8 cellular contexts compared by ENCODE assay signal in the genomic region with DNA sequence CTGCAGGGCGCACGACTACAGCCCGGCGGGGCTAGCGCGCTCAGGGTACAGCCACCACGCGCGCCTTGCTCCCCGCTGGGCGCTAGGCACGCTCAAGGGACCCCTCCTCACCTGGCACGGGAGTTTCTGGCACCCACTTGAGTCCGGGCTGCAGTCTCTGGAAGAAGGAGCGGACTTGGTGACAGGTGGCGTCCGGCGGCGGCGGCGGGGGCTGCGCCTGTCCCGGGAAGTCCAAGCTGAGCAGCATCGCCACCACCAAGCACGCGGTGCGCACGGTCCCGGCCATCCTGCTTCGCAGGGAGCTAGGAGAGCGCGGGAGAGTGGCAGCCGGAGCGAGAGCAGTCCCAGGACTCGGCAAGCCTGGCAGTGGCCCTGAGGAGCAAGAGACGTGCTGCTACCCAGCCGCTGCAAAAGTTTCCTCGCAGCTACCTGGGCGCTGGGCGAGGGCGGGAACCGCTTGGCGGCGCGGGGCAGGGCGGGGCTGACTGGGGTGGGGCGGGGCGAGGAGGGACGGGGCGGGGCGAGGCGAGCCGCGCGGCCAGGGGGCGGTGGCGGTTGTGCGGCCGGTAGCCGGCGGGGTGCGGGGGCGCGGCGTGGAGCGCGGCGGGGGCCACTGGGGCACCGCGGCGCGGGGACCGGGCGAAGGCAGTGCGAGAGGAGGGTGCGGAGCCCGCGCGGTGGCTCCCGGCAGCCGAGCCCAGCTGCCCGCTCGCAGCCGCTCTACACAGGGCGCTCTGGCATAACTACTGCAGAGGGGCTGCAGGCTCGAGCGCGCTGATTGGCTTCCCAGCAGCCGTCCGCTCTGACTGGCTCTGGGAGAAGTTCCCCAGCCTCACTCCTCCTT. TPM values are rescaled to one million over a fixed set of nuclear protein-coding genes. Genes with fewer than 3 reads are reported as not detected.
DNase-seq lines count a peak whose midpoint lies in the region; ATAC-seq and TF ChIP-seq lines count a peak whose summit lies in the region.

Gene GPC3, minus strand, starts transcription at position 431 of the 844 bp plus-strand sequence.

- peak within 1 kb of the TSS; percentile 80 for H3K4me3 Mint-ChIP-seq in GM23338
- peak within 1 kb of the TSS; percentile 75 to 77 for H3K4me3 Mint-ChIP-seq in activated T-cell treated with anti-CD3 and anti-CD28 coated beads, Interleukin-2, amount 50 U/mL, for 72 hours

- no peaks in the 10 kb centered on the region for H3K9me2 ChIP-seq in GM23338 (ENCODE audit: insufficient read depth)

- ATAC-seq in GM23338 (peak; percentile 85), upper lobe of right lung (peak; percentile 90)
- peak; percentile 89 to 91 for ATAC-seq in activated T-cell treated with anti-CD3 and anti-CD28 coated beads, Interleukin-2, amount 50 U/mL, for 72 hours (replicated peaks in 1 of 2)

- H4K20me1 ChIP-seq in GM23338 (replicated peaks; ENCODE audit: insufficient read depth) = no peaks in the 10 kb centered on the region

- no peak within 1 kb of the TSS for H3K27ac Mint-ChIP-seq in GM23338
- H3K27ac Mint-ChIP-seq in activated T-cell treated with anti-CD3 and anti-CD28 coated beads, Interleukin-2, amount 50 U/mL, for 72 hours = no peak within 1 kb of the TSS

- no peak within 1 kb of the TSS for H3K27ac ChIP-seq in GM23338 (ENCODE audit: low read depth)
- H3K27ac ChIP-seq in neuronal stem cell (replicated peaks; ENCODE audit: low read length) = peak within 1 kb of the TSS; percentile 77
- no peak within 1 kb of the TSS for H3K27ac ChIP-seq in upper lobe of right lung

- peaks cover 12% of the 10 kb centered on the region for H3K27me3 ChIP-seq in GM23338 (ENCODE audit: insufficient read depth)
- H3K27me3 ChIP-seq in neuronal stem cell (ENCODE audit: control insufficient read depth in 3 of 3, insufficient read depth in 3 of 3, low read depth in 1 of 3, low read length in 3 of 3) = peaks cover 0 to 35% (median 0%) of the 10 kb centered on the region in 3 experiments
- no peaks in the 10 kb centered on the region for H3K27me3 ChIP-seq in upper lobe of right lung

- H4K8ac ChIP-seq in neuronal stem cell (ENCODE audit: low read depth, low read length) = no peak within 1 kb of the TSS

- DNase-seq in ACHN = peak; percentile 17
- peak; percentile 77 for DNase-seq in GM23338 (ENCODE audit: low spot score)
- DNase-seq in NCI-H526 treated with DMSO at 0.1 percent for 48 hours (lab: John Stamatoyannopoulos, UW) = peak; percentile 2
- peak; percentile 35 to 44 for DNase-seq in activated T-cell treated with anti-CD3 and anti-CD28 coated beads, Interleukin-2, amount 50 U/mL, for 72 hours
- peak; percentile 13 for DNase-seq in fibroblast of villous mesenchyme (ENCODE audit: low read depth)
- DNase-seq in neuronal stem cell (ENCODE audit: low spot score) = no peak
- peak; percentile 63 for DNase-seq in upper lobe of right lung
- DNase-seq in inferior parietal cortex (ENCODE audit: extremely low spot score) = no peak

- H3K4ac ChIP-seq in neuronal stem cell (ENCODE audit: low read length) = no peak within 1 kb of the TSS

- intact Hi-C loops in upper lobe of right lung (cut with DNase I) = no loop called here

- in situ Hi-C loops in ACHN (cut with HindIII; ENCODE audit: low pct_ligation_motif_present, low pct_unique_long_range_greater_than_20kb, low sequenced_read_pairs) = no loop called here

- H3K14ac ChIP-seq in neuronal stem cell (ENCODE audit: low read length) = peak within 1 kb of the TSS; percentile 38

- peaks cover 5% of the 10 kb centered on the region for H3K79me2 ChIP-seq in GM23338 (replicated peaks; ENCODE audit: insufficient read depth)

- H2BK12ac ChIP-seq in neuronal stem cell (ENCODE audit: low read length) = peak within 1 kb of the TSS; percentile 90

- peak within 1 kb of the TSS; percentile 92 for H3K18ac ChIP-seq in neuronal stem cell (ENCODE audit: low read length)

- H3K4me3 ChIP-seq in GM23338 (peak within 1 kb of the TSS; percentile 64), fibroblast of villous mesenchyme (ENCODE audit: low read depth, low read length) (peak within 1 kb of the TSS; percentile 27), neuronal stem cell (ENCODE audit: low read length in 2 of 2) (peak within 1 kb of the TSS; percentile 47 to 99), upper lobe of right lung (peak within 1 kb of the TSS; percentile 34)

- peak within 1 kb of the TSS; percentile 94 for H3K9ac ChIP-seq in neuronal stem cell (ENCODE audit: low read depth, low read length, poor library complexity)

- peak within 1 kb of the TSS; percentile 81 for H2BK120ac ChIP-seq in neuronal stem cell (ENCODE audit: low read depth, low read length)

- TF ChIP-seq CTCF in GM23338 (conservative IDR thresholded peaks at IDR 0.05; ENCODE audit: low read depth in 2 of 2) = no peak
- no peak for TF ChIP-seq CTCF in fibroblast of villous mesenchyme (IDR thresholded peaks at IDR 0.05; ENCODE audit: insufficient read depth, low read depth, low read length)
- no peak for TF ChIP-seq CTCF in upper lobe of right lung (IDR thresholded peaks at IDR 0.05)

- no peaks in the 10 kb centered on the region for H3F3A ChIP-seq in GM23338 (replicated peaks; ENCODE audit: low read depth)

- H3K23ac ChIP-seq in neuronal stem cell (ENCODE audit: low read depth, low read length, poor library complexity) = peak within 1 kb of the TSS; percentile 43

- H3K9me3 Mint-ChIP-seq in GM23338 = no peaks in the 10 kb centered on the region
- H3K9me3 Mint-ChIP-seq in activated T-cell treated with anti-CD3 and anti-CD28 coated beads, Interleukin-2, amount 50 U/mL, for 72 hours = no peaks in the 10 kb centered on the region

- H2AFZ ChIP-seq in GM23338 = peak within 1 kb of the TSS; percentile 94
- peak within 1 kb of the TSS; percentile 76 for H2AFZ ChIP-seq in neuronal stem cell (ENCODE audit: low read length)

- peak within 1 kb of the TSS; percentile 88 for H3K4me2 ChIP-seq in GM23338
- peak within 1 kb of the TSS; percentile 71 for H3K4me2 ChIP-seq in neuronal stem cell (ENCODE audit: insufficient read depth, low read length, poor library complexity, severe bottlenecking)

- peaks cover 52% of the 10 kb centered on the region for H3K4me1 Mint-ChIP-seq in GM23338
- peaks cover 4% of the 10 kb centered on the region for H3K4me1 Mint-ChIP-seq in activated T-cell treated with anti-CD3 and anti-CD28 coated beads, Interleukin-2, amount 50 U/mL, for 72 hours (ENCODE audit: low read depth)

- no CpG with 5 or more reads among the region's 90 CpGs for WGBS in neuronal stem cell (ENCODE audit: extremely low coverage in 2 of 2, insufficient read length in 2 of 2, insufficient replicate concordance in 1 of 2), 2 donors

- peak within 1 kb of the TSS; percentile 28 for H2AK5ac ChIP-seq in neuronal stem cell (ENCODE audit: low read depth, low read length)

- H3K4me1 ChIP-seq in GM23338 (ENCODE audit: insufficient read depth) (peaks cover 40% of the 10 kb centered on the region), neuronal stem cell (ENCODE audit: control insufficient read depth in 2 of 2, insufficient read depth in 1 of 2, low read depth in 1 of 2, low read length in 2 of 2) (peaks cover 11 to 14% of the 10 kb centered on the region in 2 donors), upper lobe of right lung (no peaks in the 10 kb centered on the region)

- no peak within 1 kb of the TSS for H4K91ac ChIP-seq in neuronal stem cell (ENCODE audit: low read depth, low read length, poor library complexity)

- peaks cover 6% of the 10 kb centered on the region for H3K79me1 ChIP-seq in neuronal stem cell (ENCODE audit: low read depth, low read length)

- no peaks in the 10 kb centered on the region; the same call in 2 of the 3 replicates for H3K36me3 Mint-ChIP-seq in GM23338 (ENCODE audit: low read depth)
- H3K36me3 Mint-ChIP-seq in activated T-cell treated with anti-CD3 and anti-CD28 coated beads, Interleukin-2, amount 50 U/mL, for 72 hours (ENCODE audit: insufficient read depth in 2 of 2) = no peaks in the 10 kb centered on the region

- peak within 1 kb of the TSS; percentile 75 for H2BK5ac ChIP-seq in neuronal stem cell (ENCODE audit: low read length)

- H3K9me3 ChIP-seq in neuronal stem cell (replicated peaks in 1 of 2; ENCODE audit: control insufficient read depth in 2 of 2, insufficient read depth in 1 of 2, low read depth in 1 of 2, low read length in 2 of 2) (no peaks in the 10 kb centered on the region), upper lobe of right lung (no peaks in the 10 kb centered on the region)

- peak within 1 kb of the TSS; percentile 81 for H2BK15ac ChIP-seq in neuronal stem cell (ENCODE audit: low read length)

- no peaks in the 10 kb centered on the region for H3K36me3 ChIP-seq in GM23338 (ENCODE audit: insufficient read depth)
- H3K36me3 ChIP-seq in neuronal stem cell (replicated peaks in 1 of 2; ENCODE audit: control insufficient read depth in 2 of 2, insufficient read depth in 2 of 2, low read length in 2 of 2) = no peaks in the 10 kb centered on the region
- no peaks in the 10 kb centered on the region for H3K36me3 ChIP-seq in upper lobe of right lung

- H3K27me3 Mint-ChIP-seq in GM23338 (ENCODE audit: insufficient read depth, low read depth, poor library complexity) = peaks cover 14% of the 10 kb centered on the region
- peaks cover 54% of the 10 kb centered on the region for H3K27me3 Mint-ChIP-seq in activated T-cell treated with anti-CD3 and anti-CD28 coated beads, Interleukin-2, amount 50 U/mL, for 72 hours (ENCODE audit: low read depth)

TF ChIP-seq in GM23338, 12 proteins besides CTCF, POLR2A, EP300 and RAD21:
- peak; percentile 31; the same call in 1 of the 2 replicates for TF ChIP-seq POLR2AphosphoS5 (IDR thresholded peaks at IDR 0.05; ENCODE audit: low read depth)
- TF ChIP-seq EZH2 (IDR thresholded peaks at IDR 0.05; ENCODE audit: low read depth, unreplicated experiment) = no peak

RNA-seq across cellular contexts. Expression of gene GPC3, which starts in this region (rescaled TPM):
- total RNA-seq in GM23338 (2014; rRNA removed; shearing (Covaris generic)) = 60.1 and 61.2 TPM in 2 replicates
- 34.3 and 36.8 TPM in 2 replicates for polyA plus RNA-seq in GM23338 (2016; fragmentation: Nextera tagmentation; extraction: Ambion mirVana)
- total RNA-seq in activated T-cell treated with anti-CD3 and anti-CD28 coated beads, Interleukin-2, amount 50 U/mL, for 72 hours = under 1 TPM; 0.39 to 0.41 TPM
- total RNA-seq in fibroblast of villous mesenchyme (0.32 TPM in 1 of 2 replicates, not detected in the other), upper lobe of right lung (67.7 TPM)
- polyA plus RNA-seq in neuronal stem cell (2013, experiment 1 of 2) = 308 TPM
- polyA plus RNA-seq in neuronal stem cell (2013, experiment 2 of 2) = 313 TPM

Comparison
In these comparisons a context has a peak if more than half of its experiments do, and no peak if none do; other contexts are left out.
1. RNA of gene GPC3 (total RNA-seq): 67.7 TPM in upper lobe of right lung (single experiment) and 60.1 to 61.2 TPM in GM23338; 0.39 to 0.41 TPM in activated T-cell treated with anti-CD3 and anti-CD28 coated beads, Interleukin-2, amount 50 U/mL, for 72 hours and 0.32 TPM in fibroblast of villous mesenchyme; every median in the first group is over 10 times any median in the second.
2. Peak in DNase-seq and ATAC-seq in activated T-cell treated with anti-CD3 and anti-CD28 coated beads, Interleukin-2, amount 50 U/mL, for 72 hours; RNA of the gene not detected or under 1 TPM.
3. Peak in DNase-seq and H3K4me3 ChIP-seq in fibroblast of villous mesenchyme; RNA of the gene not detected or under 1 TPM.
4. DNase-seq: peak in ACHN (single experiment), GM23338 (single experiment), NCI-H526 treated with DMSO at 0.1 percent for 48 hours (single experiment) and upper lobe of right lung (single experiment); none in neuronal stem cell (single experiment) and inferior parietal cortex (single experiment).
5. Peak in every context shown above with its lines, with median percentiles within 50 percentile points of each other: ATAC-seq and H3K4me3 ChIP-seq.